ENCODE assay signal across 1 cellular context in the genomic region with DNA sequence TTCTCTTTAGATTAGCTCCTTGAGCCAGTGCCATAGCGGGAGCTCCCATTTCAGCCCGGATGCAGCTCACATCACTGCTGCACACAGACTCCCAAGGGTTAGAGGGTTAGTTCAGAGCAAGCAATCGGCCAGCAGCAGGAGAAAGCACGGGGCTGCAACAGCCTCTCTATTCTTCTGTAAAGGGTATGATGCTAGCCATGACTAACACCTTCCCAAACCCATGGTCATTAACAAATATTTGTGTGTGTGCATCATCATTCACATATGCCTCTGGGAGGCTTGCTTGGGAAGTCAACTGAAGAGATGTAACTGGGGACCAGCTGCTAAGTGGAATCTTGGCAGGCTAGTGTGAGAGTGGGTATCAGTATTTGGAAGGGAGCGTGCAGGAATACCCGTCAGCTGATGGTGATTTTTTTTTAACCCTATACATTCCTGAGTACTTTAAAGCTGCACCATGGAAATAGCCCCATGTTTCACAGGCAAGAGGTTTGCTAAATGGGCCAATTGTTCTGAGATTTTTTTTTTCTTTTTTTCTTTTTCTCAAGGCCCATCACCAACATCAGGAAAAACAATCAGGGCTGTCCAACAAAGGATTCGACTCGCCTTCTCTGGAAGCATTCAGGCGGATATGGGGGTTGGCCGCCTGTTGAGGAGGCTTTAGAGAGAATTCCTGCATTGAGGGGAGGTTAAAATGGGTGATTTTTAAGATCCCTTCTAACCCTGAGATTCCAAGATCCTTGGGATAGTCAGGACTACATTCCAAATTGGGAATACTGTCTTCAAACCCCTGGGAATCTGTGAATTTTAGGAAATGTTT.
TF ChIP-seq lines count a peak whose summit lies in the region.

No MANE protein-coding gene starts in this region.

TF ChIP-seq in HCT116, 20 proteins besides CTCF, POLR2A, EP300 and RAD21 (continued from another document):
- TF ChIP-seq JUND (IDR thresholded peaks at IDR 0.05) (peak; percentile 88), ELF1 (IDR thresholded peaks at IDR 0.05; ENCODE audit: borderline replicate concordance, low read depth) (no peak), SIN3A (IDR thresholded peaks at IDR 0.05; ENCODE audit: low read depth) (peak; percentile 79), SP1 (IDR thresholded peaks at IDR 0.05; ENCODE audit: low read depth) (peak; percentile 81), EZH2 (IDR thresholded peaks at IDR 0.05) (no peak), TCF7L2 (IDR thresholded peaks at IDR 0.05; ENCODE audit: borderline replicate concordance, extremely low read depth, insufficient read depth, insufficient read length) (no peak), YY1 (IDR thresholded peaks at IDR 0.05; ENCODE audit: extremely low read depth, insufficient replicate concordance, low read depth, low read length) (peak; percentile 54), ZFX (IDR thresholded peaks at IDR 0.05) (no peak), FOSL1 (IDR thresholded peaks at IDR 0.05; ENCODE audit: low read depth) (peak; percentile 87), CEBPB (IDR thresholded peaks at IDR 0.05; ENCODE audit: low read depth) (peak; percentile 66), ZNF274 (IDR thresholded peaks at IDR 0.05; ENCODE audit: low read depth, low read length) (no peak), SRF (IDR thresholded peaks at IDR 0.05; ENCODE audit: low read depth) (0 out of 2 replicates have a peak, but pooled peaks have one; percentile 51)
- TF ChIP-seq, protein P1, sequence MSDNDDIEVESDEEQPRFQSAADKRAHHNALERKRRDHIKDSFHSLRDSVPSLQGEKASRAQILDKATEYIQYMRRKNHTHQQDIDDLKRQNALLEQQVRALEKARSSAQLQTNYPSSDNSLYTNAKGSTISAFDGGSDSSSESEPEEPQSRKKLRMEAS (IDR thresholded peaks at IDR 0.05): peak; percentile 63; the same call in 1 of the 2 replicates
- TF ChIP-seq, protein P2, sequence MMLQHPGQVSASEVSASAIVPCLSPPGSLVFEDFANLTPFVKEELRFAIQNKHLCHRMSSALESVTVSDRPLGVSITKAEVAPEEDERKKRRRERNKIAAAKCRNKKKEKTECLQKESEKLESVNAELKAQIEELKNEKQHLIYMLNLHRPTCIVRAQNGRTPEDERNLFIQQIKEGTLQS (IDR thresholded peaks at IDR 0.05): peak; percentile 83
